15 cellular contexts compared by ENCODE assay signal in genomic region chr4:42460043-42460442, GRCh38.
DNase-seq lines count a peak whose midpoint lies in the region; ATAC-seq and TF ChIP-seq lines count a peak whose summit lies in the region.
"Had no signal": no experiment of that assay in that cellular context is flagged by ENCODE, and none has a peak within 500 bp of the region (broad histone marks: within the 10 kb centered on the region; RNA-seq: fewer than 3 reads in every experiment).

No MANE protein-coding gene starts in this region.

- H3F3A ChIP-seq in neural progenitor cell (ENCODE audit: low read depth) = no peaks in the 10 kb centered on the region

- H4K8ac ChIP-seq in mesendoderm (ENCODE audit: low read depth, low read length) = no peak overlapping the region

- no peaks in the 10 kb centered on the region for H4K20me1 ChIP-seq in neural progenitor cell (ENCODE audit: low read depth)

- DNase-seq in left colon = no peak
- DNase-seq in neural progenitor cell (ENCODE audit: low spot score) = no peak
- DNase-seq in mesendoderm = no peak
- DNase-seq in mesothelial cell of epicardium (ENCODE audit: low spot score in 2 of 2, unreplicated experiment in 2 of 2) = no peak
- DNase-seq in cerebellar cortex (ENCODE audit: low spot score) = no peak
- DNase-seq: aorta; CD4-positive, alpha-beta memory T cell; naive thymus-derived CD4-positive, alpha-beta T cell; NCI-H69; stimulated activated CD4-positive, alpha-beta T cell treated with anti-CD3 and anti-CD28 coated beads, Interleukin-15, amount 100 ng/mL, for 24 hours; stimulated activated naive CD8-positive, alpha-beta T cell treated with anti-CD3 and anti-CD28 coated beads, Interleukin-15, amount 100 ng/mL, for 72 hours had no signal

- intact Hi-C loops in left colon (cut with DNase I, micrococcal nuclease) = no loop called here

- no peaks in the 10 kb centered on the region for H3K79me1 ChIP-seq in mesendoderm (ENCODE audit: low read length)

- H3K4me2 ChIP-seq in neural progenitor cell (no peak overlapping the region), mesendoderm (ENCODE audit: low read length) (no peak overlapping the region)

- H3K79me2 ChIP-seq in neural progenitor cell (ENCODE audit: low read depth) (no peaks in the 10 kb centered on the region), mesendoderm (ENCODE audit: control insufficient read depth, insufficient read depth, low read length) (no peaks in the 10 kb centered on the region)

- no peak overlapping the region for H2BK5ac ChIP-seq in mesendoderm (ENCODE audit: low read length)

- no peak overlapping the region for H3K18ac ChIP-seq in mesendoderm (ENCODE audit: low read length)

- no peak overlapping the region for H2AK5ac ChIP-seq in mesendoderm (ENCODE audit: low read length)

- no peak overlapping the region for H3K4ac ChIP-seq in mesendoderm (ENCODE audit: low read depth, low read length)

- peaks cover 20% of the 10 kb centered on the region for H3K36me3 Mint-ChIP-seq in neural progenitor cell
- H3K36me3 Mint-ChIP-seq in mesothelial cell of epicardium = peaks cover 18% of the 10 kb centered on the region

- H3K27ac ChIP-seq in neural progenitor cell (no peak overlapping the region), mesendoderm (ENCODE audit: low read depth, low read length) (no peak overlapping the region)
- H3K27ac ChIP-seq: epithelial cell of prostate had no signal

- H2BK15ac ChIP-seq in mesendoderm (replicated peaks; ENCODE audit: low read depth) = no peak overlapping the region

- ATAC-seq in GM18867 (IDR thresholded peaks at IDR 0.05; ENCODE audit: unreplicated experiment) = peak; percentile 100
- ATAC-seq in GM21515 (IDR thresholded peaks at IDR 0.05; ENCODE audit: unreplicated experiment) = peak; percentile 98
- ATAC-seq in HG03066 (IDR thresholded peaks at IDR 0.05; ENCODE audit: low read depth, unreplicated experiment) = peak; percentile 87
- ATAC-seq in left colon = peak; percentile 76
- ATAC-seq: naive thymus-derived CD4-positive, alpha-beta T cell; stimulated activated naive CD8-positive, alpha-beta T cell treated with anti-CD3 and anti-CD28 coated beads, Interleukin-15, amount 100 ng/mL, for 72 hours had no signal

- H2BK120ac ChIP-seq in mesendoderm (ENCODE audit: low read depth, low read length) = no peak overlapping the region

- no peak overlapping the region for H3K9ac ChIP-seq in neural progenitor cell
- H3K9ac ChIP-seq in mesendoderm (ENCODE audit: low read length) = no peak overlapping the region

- no peak overlapping the region for H4K5ac ChIP-seq in mesendoderm (ENCODE audit: low read length)

- H3K4me1 Mint-ChIP-seq in neural progenitor cell (peaks cover 21% of the 10 kb centered on the region), mesothelial cell of epicardium (no peaks in the 10 kb centered on the region)
- H3K4me1 Mint-ChIP-seq: stimulated activated naive CD8-positive, alpha-beta T cell treated with anti-CD3 and anti-CD28 coated beads, Interleukin-15, amount 100 ng/mL, for 72 hours had no signal

- no peak overlapping the region for H2AFZ ChIP-seq in neural progenitor cell (replicated peaks)

- H3K27ac Mint-ChIP-seq in neural progenitor cell (no peak overlapping the region), mesothelial cell of epicardium (no peak overlapping the region)
- H3K27ac Mint-ChIP-seq: CD4-positive, alpha-beta memory T cell; naive thymus-derived CD4-positive, alpha-beta T cell; stimulated activated naive CD8-positive, alpha-beta T cell treated with anti-CD3 and anti-CD28 coated beads, Interleukin-15, amount 100 ng/mL, for 72 hours had no signal

- no peak for TF ChIP-seq CTCF in neural progenitor cell (IDR thresholded peaks at IDR 0.05)
- TF ChIP-seq CTCF in mesothelial cell of epicardium (IDR thresholded peaks at IDR 0.05; ENCODE audit: unreplicated experiment) = no peak

- no peak overlapping the region for H3K56ac ChIP-seq in mesendoderm (ENCODE audit: low read length)

- peaks cover 15% of the 10 kb centered on the region for H3K27me3 Mint-ChIP-seq in neural progenitor cell (ENCODE audit: insufficient read depth, low read depth)
- H3K27me3 Mint-ChIP-seq in mesothelial cell of epicardium (ENCODE audit: low read depth) = no peaks in the 10 kb centered on the region
- H3K27me3 Mint-ChIP-seq: CD4-positive, alpha-beta memory T cell; naive thymus-derived CD4-positive, alpha-beta T cell; stimulated activated naive CD8-positive, alpha-beta T cell treated with anti-CD3 and anti-CD28 coated beads, Interleukin-15, amount 100 ng/mL, for 72 hours had no signal

- H3K4me1 ChIP-seq in neural progenitor cell (no peaks in the 10 kb centered on the region), mesendoderm (ENCODE audit: control insufficient read depth, low read depth, low read length) (no peaks in the 10 kb centered on the region)

- H3K4me3 Mint-ChIP-seq in neural progenitor cell = no peak overlapping the region
- no peak overlapping the region for H3K4me3 Mint-ChIP-seq in mesothelial cell of epicardium
- H3K4me3 Mint-ChIP-seq: CD4-positive, alpha-beta memory T cell; naive thymus-derived CD4-positive, alpha-beta T cell; stimulated activated naive CD8-positive, alpha-beta T cell treated with anti-CD3 and anti-CD28 coated beads, Interleukin-15, amount 100 ng/mL, for 72 hours had no signal

- H3K27me3 ChIP-seq in neural progenitor cell (no peaks in the 10 kb centered on the region), mesendoderm (ENCODE audit: insufficient read depth, low read length, poor library complexity) (no peaks in the 10 kb centered on the region)

- H3K9me3 ChIP-seq in neural progenitor cell (ENCODE audit: low read depth) = no peaks in the 10 kb centered on the region

- H3K23ac ChIP-seq in mesendoderm (ENCODE audit: low read length) = no peak overlapping the region

- no peak overlapping the region for H3K4me3 ChIP-seq in neural progenitor cell
- no peak overlapping the region for H3K4me3 ChIP-seq in mesendoderm (ENCODE audit: low read length)

- H3K36me3 ChIP-seq in neural progenitor cell = no peaks in the 10 kb centered on the region
- no peaks in the 10 kb centered on the region for H3K36me3 ChIP-seq in mesendoderm (ENCODE audit: control insufficient read depth, insufficient read depth, low read length)

- peaks cover 9% of the 10 kb centered on the region for H3K9me3 Mint-ChIP-seq in neural progenitor cell
- H3K9me3 Mint-ChIP-seq in mesothelial cell of epicardium = peaks cover 16% of the 10 kb centered on the region
- H3K9me3 Mint-ChIP-seq: stimulated activated naive CD8-positive, alpha-beta T cell treated with anti-CD3 and anti-CD28 coated beads, Interleukin-15, amount 100 ng/mL, for 72 hours had no signal

- no CpG with 5 or more reads among the region's 4 CpGs for WGBS in mesendoderm (ENCODE audit: extremely low coverage, insufficient coverage, low lambda C conversion rate)
